In genomic region chr19:31535691-31536460, GRCh38 we compare ENCODE assay signal across 14 cellular contexts.
A peak's percentile ranks its signal among the peaks of the same experiment; 100 is the strongest.
DNase-seq lines count a peak whose midpoint lies in the region; ATAC-seq lines count a peak whose summit lies in the region.
"Had no signal": no experiment of that assay in that cellular context is flagged by ENCODE, and none has a peak within 500 bp of the region (broad histone marks: within the 10 kb centered on the region; RNA-seq: fewer than 3 reads in every experiment).

No MANE protein-coding gene starts in this region.

- no peak overlapping the region for H3K27ac Mint-ChIP-seq in stimulated activated memory B cell treated with anti-CD40 and anti-IgM and Interleukin-4, amounts not matched to agents 10 μg/mL and 1 μg/mL and 100 μg/mL, for 72 hours
- H3K27ac Mint-ChIP-seq: CD8-positive, alpha-beta T cell; HFFc6 had no signal

- ATAC-seq in stimulated activated memory B cell treated with anti-CD40 and anti-IgM and Interleukin-4, amounts not matched to agents 10 μg/mL and 1 μg/mL and 100 μg/mL, for 72 hours = peak; percentile 39
- ATAC-seq in HG02759 (IDR thresholded peaks at IDR 0.05; ENCODE audit: unreplicated experiment) = no peak
- ATAC-seq: CD8-positive, alpha-beta T cell had no signal

- no peak overlapping the region for H3K4me3 Mint-ChIP-seq in stimulated activated memory B cell treated with anti-CD40 and anti-IgM and Interleukin-4, amounts not matched to agents 10 μg/mL and 1 μg/mL and 100 μg/mL, for 72 hours
- H3K4me3 Mint-ChIP-seq: CD14-positive monocyte; CD8-positive, alpha-beta T cell; HFFc6 had no signal

- peaks cover 6% of the 10 kb centered on the region for H3K9me3 Mint-ChIP-seq in stimulated activated memory B cell treated with anti-CD40 and anti-IgM and Interleukin-4, amounts not matched to agents 10 μg/mL and 1 μg/mL and 100 μg/mL, for 72 hours
- H3K9me3 Mint-ChIP-seq: HFFc6 had no signal

- DNase-seq in activated CD8-positive, alpha-beta memory T cell treated with anti-CD3 and anti-CD28 coated beads for 24 hours = peak; percentile 21
- DNase-seq in activated CD8-positive, alpha-beta memory T cell treated with anti-CD3 and anti-CD28 coated beads, Interleukin-2, amount 50 U/mL, for 4 hours = no peak
- DNase-seq in ecto neural progenitor cell (ENCODE audit: low spot score) (peak; percentile 17), left kidney (ENCODE audit: low read depth, low spot score) (peak; percentile 40), NCI-H446 (lab: John Stamatoyannopoulos, UW) (no peak), NCI-H1436 treated with DMSO at 0.1 percent for 48 hours (lab: John Stamatoyannopoulos, UW) (no peak)
- DNase-seq: Caco-2, DMS53, HCEC 1CT, HFFc6 had no signal

- no peaks in the 10 kb centered on the region for H3K27me3 Mint-ChIP-seq in stimulated activated memory B cell treated with anti-CD40 and anti-IgM and Interleukin-4, amounts not matched to agents 10 μg/mL and 1 μg/mL and 100 μg/mL, for 72 hours

- H3K4me1 Mint-ChIP-seq in stimulated activated memory B cell treated with anti-CD40 and anti-IgM and Interleukin-4, amounts not matched to agents 10 μg/mL and 1 μg/mL and 100 μg/mL, for 72 hours = no peaks in the 10 kb centered on the region
- H3K4me1 Mint-ChIP-seq: CD14-positive monocyte had no signal

- H3K36me3 Mint-ChIP-seq in stimulated activated memory B cell treated with anti-CD40 and anti-IgM and Interleukin-4, amounts not matched to agents 10 μg/mL and 1 μg/mL and 100 μg/mL, for 72 hours = no peaks in the 10 kb centered on the region
- H3K36me3 Mint-ChIP-seq: CD14-positive monocyte; CD8-positive, alpha-beta T cell had no signal

Comparison
In these comparisons a context has a peak if more than half of its experiments do, and no peak if none do; other contexts are left out.
1. DNase-seq: peak in activated CD8-positive, alpha-beta memory T cell treated with anti-CD3 and anti-CD28 coated beads for 24 hours (single experiment), ecto neural progenitor cell (single experiment) and left kidney (single experiment); none in activated CD8-positive, alpha-beta memory T cell treated with anti-CD3 and anti-CD28 coated beads, Interleukin-2, amount 50 U/mL, for 4 hours (single experiment), NCI-H446 (0 of 2) and NCI-H1436 treated with DMSO at 0.1 percent for 48 hours (single experiment).